1 cellular context compared by ENCODE assay signal in the genomic region with DNA sequence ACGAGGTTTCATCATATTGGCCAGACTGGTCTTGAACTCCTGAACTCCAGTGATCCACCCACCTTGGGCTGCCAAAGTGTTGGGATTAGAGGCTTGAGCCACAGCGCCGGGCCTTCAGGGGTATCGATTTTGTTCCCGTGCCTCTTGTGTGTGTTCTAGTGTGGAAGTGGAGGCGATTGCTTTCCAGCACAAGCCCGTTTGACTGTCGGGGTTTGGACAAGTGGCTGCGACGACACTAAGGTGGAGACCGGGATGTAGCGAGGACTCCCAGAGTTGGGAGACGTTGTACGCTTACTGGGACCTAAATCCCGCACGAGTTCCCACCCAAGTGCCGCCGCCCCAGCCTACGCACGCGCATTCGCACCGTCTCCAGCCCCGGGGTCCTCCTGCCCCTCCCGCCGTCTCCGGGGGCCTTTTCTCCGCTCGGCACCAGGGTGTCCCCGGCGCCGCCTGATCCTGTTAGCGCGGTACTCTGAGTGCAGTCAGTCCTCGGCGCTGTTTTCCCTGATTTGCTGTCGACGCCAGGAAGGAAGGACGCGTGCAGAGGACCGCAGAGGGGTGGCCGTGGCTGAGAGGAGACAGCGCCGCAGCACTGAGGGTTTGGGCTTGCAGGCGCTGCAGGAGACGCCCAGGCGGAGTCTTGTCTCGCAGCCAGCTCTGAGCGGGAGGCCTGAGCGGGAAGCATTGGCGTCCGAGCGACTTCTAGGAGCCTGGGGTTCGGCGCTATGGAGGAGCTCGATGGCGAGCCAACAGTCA.
A peak's percentile ranks its signal among the peaks of the same experiment; 100 is the strongest.
TF ChIP-seq lines count a peak whose summit lies in the region.

A gene with protein sequence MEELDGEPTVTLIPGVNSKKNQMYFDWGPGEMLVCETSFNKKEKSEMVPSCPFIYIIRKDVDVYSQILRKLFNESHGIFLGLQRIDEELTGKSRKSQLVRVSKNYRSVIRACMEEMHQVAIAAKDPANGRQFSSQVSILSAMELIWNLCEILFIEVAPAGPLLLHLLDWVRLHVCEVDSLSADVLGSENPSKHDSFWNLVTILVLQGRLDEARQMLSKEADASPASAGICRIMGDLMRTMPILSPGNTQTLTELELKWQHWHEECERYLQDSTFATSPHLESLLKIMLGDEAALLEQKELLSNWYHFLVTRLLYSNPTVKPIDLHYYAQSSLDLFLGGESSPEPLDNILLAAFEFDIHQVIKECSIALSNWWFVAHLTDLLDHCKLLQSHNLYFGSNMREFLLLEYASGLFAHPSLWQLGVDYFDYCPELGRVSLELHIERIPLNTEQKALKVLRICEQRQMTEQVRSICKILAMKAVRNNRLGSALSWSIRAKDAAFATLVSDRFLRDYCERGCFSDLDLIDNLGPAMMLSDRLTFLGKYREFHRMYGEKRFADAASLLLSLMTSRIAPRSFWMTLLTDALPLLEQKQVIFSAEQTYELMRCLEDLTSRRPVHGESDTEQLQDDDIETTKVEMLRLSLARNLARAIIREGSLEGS (plus strand): TSS at position 643 of the 756 bp plus-strand sequence. CDS start 83 bp downstream, at position 726.

TF ChIP-seq in K562, 482 proteins besides CTCF, POLR2A, EP300 and RAD21 (continued from another document and continues in another):
- TF ChIP-seq ZKSCAN3 (CRISPR knock-in tag; IDR thresholded peaks at IDR 0.05) (no peak), CBFB (CRISPR knock-in tag; IDR thresholded peaks at IDR 0.05) (no peak), ZNF23 (CRISPR knock-in tag; IDR thresholded peaks at IDR 0.05) (no peak), MBD2 (IDR thresholded peaks at IDR 0.05; ENCODE audit: borderline replicate concordance, low read depth) (peak; percentile 29), LARP7 (IDR thresholded peaks at IDR 0.05) (0 out of 2 replicates have a peak, but pooled peaks have one; percentile 1), MTA2 (IDR thresholded peaks at IDR 0.05; ENCODE audit: low read depth) (no peak), SRSF3 (IDR thresholded peaks at IDR 0.05; ENCODE audit: insufficient read depth, low read length) (no peak), PPARD (CRISPR knock-in tag; IDR thresholded peaks at IDR 0.05) (no peak), ZNF232 (CRISPR knock-in tag; IDR thresholded peaks at IDR 0.05) (no peak), HIVEP1 (CRISPR knock-in tag; IDR thresholded peaks at IDR 0.05) (no peak), JUN (IDR thresholded peaks at IDR 0.05; ENCODE audit: borderline replicate concordance, low read depth, low read length) (no peak; the same call in 1 of the 2 replicates), JUN (CRISPR knock-in tag; IDR thresholded peaks at IDR 0.05; ENCODE audit: borderline replicate concordance) (peak; percentile 69; the same call in 1 of the 2 replicates), RUNX1 (IDR thresholded peaks at IDR 0.05; ENCODE audit: low read depth) (peak; percentile 17; the same call in 1 of the 2 replicates), ZNF76 (CRISPR knock-in tag; IDR thresholded peaks at IDR 0.05; ENCODE audit: borderline replicate concordance) (peak; percentile 60; the same call in 1 of the 2 replicates), HNRNPUL1 (IDR thresholded peaks at IDR 0.05; ENCODE audit: low read length) (no peak), NFE2 (IDR thresholded peaks at IDR 0.05; ENCODE audit: low read depth) (peak; percentile 98), BRCA1 (IDR thresholded peaks at IDR 0.05) (no peak), BRCA1 (CRISPR knock-in tag; IDR thresholded peaks at IDR 0.05) (no peak), HNRNPK (IDR thresholded peaks at IDR 0.05; ENCODE audit: low read depth, low read length, poor library complexity, severe bottlenecking) (no peak), ZKSCAN1 (IDR thresholded peaks at IDR 0.05; ENCODE audit: low read depth, low read length) (0 out of 2 replicates have a peak, but pooled peaks have one; percentile 21)
- TF ChIP-seq, protein P1, sequence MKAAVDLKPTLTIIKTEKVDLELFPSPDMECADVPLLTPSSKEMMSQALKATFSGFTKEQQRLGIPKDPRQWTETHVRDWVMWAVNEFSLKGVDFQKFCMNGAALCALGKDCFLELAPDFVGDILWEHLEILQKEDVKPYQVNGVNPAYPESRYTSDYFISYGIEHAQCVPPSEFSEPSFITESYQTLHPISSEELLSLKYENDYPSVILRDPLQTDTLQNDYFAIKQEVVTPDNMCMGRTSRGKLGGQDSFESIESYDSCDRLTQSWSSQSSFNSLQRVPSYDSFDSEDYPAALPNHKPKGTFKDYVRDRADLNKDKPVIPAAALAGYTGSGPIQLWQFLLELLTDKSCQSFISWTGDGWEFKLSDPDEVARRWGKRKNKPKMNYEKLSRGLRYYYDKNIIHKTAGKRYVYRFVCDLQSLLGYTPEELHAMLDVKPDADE (conservative IDR thresholded peaks at IDR 0.05; ENCODE audit: control insufficient read depth, low read depth, low read length) = no peak
- TF ChIP-seq, protein P2, sequence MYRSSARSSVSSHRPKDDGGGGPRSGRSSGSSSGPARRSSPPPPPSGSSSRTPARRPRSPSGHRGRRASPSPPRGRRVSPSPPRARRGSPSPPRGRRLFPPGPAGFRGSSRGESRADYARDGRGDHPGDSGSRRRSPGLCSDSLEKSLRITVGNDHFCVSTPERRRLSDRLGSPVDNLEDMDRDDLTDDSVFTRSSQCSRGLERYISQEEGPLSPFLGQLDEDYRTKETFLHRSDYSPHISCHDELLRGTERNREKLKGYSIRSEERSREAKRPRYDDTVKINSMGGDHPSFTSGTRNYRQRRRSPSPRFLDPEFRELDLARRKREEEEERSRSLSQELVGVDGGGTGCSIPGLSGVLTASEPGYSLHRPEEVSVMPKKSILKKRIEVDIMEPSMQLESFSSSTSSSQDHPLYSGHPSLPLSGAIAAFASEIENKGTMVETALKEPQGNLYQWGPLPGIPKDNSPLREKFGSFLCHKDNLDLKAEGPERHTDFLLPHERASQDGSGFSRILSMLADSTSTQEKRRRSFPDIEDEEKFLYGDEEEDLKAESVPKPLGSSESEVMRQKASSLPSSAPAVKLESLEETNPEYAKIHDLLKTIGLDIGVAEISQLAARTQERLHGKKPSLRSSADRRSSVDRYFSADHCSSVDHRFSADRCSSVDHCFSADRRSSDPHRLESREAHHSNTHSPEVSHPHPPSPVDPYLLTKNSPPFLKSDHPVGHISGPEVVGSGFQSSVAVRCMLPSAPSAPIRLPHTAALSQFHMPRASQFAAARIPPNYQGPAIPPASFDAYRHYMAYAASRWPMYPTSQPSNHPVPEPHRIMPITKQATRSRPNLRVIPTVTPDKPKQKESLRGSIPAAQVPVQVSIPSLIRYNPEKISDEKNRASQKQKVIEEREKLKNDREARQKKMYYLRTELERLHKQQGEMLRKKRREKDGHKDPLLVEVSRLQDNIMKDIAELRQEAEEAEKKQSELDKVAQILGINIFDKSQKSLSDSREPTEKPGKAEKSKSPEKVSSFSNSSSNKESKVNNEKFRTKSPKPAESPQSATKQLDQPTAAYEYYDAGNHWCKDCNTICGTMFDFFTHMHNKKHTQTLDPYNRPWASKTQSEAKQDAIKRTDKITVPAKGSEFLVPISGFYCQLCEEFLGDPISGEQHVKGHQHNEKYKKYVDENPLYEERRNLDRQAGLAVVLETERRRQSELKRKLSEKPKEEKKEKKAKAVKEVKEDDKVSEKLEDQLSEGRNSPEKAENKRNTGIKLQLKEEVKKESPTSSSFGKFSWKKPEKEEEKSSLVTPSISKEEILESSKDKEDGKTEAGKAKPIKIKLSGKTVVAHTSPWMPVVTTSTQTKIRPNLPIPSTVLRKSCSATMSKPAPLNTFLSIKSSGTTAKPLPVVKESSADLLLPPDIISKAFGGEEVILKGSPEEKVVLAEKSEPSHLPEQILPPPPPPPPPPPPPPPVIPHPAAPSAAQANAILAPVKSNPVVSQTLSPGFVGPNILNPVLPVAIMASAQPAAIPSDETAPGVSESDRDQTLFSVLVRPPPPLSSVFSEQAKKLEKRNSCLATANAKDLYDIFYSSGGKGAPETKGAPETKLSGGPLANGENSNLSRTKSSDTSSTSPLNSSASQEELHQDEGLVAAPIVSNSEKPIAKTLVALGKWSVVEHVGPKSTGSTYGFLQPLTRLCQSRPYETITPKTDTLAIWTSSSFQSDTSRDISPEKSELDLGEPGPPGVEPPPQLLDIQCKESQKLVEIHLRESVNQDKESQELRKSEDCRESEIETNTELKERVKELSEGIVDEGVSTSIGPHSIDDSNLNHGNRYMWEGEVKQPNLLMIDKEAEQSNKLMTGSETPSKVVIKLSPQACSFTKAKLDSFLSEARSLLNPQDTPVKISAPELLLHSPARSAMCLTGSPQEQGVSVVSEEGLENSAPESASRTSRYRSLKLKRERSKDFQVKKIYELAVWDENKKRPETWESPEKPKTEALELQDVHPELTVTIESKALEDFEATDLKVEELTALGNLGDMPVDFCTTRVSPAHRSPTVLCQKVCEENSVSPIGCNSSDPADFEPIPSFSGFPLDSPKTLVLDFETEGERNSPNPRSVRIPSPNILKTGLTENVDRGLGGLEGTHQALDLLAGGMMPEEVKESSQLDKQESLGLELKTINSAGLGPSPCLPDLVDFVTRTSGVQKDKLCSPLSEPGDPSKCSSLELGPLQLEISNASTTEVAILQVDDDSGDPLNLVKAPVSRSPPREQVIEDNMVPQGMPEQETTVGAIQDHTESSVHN (IDR thresholded peaks at IDR 0.05; ENCODE audit: borderline replicate concordance in 1 of 2, low read depth in 1 of 2) = no peak
- TF ChIP-seq, protein P3, sequence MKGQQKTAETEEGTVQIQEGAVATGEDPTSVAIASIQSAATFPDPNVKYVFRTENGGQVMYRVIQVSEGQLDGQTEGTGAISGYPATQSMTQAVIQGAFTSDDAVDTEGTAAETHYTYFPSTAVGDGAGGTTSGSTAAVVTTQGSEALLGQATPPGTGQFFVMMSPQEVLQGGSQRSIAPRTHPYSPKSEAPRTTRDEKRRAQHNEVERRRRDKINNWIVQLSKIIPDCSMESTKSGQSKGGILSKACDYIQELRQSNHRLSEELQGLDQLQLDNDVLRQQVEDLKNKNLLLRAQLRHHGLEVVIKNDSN (CRISPR knock-in tag; IDR thresholded peaks at IDR 0.05) = 0 out of 2 replicates have a peak, but pooled peaks have one; percentile 31
- TF ChIP-seq, protein P4, sequence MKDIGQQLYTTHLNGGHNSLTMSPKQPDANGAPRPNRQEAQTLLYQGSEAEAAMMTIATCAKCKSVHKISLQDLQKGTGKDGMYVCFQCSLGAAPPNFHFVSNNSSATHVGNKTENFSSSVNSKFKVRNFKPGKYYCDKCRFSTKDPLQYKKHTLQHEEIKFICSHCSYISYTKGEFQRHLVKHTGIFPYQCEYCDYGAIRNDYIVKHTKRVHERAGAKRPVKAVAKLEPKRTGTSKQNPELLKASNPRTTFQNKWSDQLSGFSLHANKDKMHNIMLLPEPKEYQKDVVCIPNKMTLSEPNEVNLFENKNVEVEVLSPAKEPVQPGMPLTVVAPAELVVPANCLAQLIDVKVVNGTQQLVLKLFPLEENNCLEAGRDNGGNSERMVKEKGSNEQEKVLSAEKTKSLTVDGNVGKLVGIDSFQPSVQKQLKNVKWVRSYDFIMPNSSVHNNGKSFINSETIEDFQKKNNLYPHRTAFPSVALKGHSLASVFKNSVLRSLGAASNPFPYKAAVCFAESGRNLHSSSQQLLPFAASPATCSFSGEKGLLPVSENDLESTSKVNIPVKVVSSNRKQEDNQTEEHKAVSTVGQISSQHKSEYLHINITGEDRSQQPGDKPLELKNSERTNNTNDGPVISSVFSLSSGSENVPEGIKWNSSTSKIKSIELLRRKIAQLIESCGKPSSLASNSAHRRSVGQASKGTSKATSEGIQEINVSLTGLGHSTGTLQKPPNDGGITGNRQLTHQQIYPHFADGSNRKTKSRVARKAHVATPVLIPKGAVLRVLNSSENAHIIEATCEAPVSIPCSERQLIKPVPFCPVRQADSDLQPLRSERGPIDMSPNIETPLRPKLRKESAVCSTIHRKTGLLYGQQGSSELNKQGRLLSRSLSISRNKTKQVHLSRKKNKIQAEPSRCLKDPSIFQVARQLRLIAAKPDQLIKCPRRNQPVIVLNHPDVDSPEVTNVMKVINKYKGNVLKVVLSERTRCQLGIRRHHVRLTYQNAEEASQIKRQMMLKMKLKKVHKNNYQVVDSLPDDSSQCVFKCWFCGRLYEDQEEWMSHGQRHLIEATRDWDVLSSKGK (CRISPR knock-in tag; IDR thresholded peaks at IDR 0.05) = no peak
- TF ChIP-seq, protein P5, sequence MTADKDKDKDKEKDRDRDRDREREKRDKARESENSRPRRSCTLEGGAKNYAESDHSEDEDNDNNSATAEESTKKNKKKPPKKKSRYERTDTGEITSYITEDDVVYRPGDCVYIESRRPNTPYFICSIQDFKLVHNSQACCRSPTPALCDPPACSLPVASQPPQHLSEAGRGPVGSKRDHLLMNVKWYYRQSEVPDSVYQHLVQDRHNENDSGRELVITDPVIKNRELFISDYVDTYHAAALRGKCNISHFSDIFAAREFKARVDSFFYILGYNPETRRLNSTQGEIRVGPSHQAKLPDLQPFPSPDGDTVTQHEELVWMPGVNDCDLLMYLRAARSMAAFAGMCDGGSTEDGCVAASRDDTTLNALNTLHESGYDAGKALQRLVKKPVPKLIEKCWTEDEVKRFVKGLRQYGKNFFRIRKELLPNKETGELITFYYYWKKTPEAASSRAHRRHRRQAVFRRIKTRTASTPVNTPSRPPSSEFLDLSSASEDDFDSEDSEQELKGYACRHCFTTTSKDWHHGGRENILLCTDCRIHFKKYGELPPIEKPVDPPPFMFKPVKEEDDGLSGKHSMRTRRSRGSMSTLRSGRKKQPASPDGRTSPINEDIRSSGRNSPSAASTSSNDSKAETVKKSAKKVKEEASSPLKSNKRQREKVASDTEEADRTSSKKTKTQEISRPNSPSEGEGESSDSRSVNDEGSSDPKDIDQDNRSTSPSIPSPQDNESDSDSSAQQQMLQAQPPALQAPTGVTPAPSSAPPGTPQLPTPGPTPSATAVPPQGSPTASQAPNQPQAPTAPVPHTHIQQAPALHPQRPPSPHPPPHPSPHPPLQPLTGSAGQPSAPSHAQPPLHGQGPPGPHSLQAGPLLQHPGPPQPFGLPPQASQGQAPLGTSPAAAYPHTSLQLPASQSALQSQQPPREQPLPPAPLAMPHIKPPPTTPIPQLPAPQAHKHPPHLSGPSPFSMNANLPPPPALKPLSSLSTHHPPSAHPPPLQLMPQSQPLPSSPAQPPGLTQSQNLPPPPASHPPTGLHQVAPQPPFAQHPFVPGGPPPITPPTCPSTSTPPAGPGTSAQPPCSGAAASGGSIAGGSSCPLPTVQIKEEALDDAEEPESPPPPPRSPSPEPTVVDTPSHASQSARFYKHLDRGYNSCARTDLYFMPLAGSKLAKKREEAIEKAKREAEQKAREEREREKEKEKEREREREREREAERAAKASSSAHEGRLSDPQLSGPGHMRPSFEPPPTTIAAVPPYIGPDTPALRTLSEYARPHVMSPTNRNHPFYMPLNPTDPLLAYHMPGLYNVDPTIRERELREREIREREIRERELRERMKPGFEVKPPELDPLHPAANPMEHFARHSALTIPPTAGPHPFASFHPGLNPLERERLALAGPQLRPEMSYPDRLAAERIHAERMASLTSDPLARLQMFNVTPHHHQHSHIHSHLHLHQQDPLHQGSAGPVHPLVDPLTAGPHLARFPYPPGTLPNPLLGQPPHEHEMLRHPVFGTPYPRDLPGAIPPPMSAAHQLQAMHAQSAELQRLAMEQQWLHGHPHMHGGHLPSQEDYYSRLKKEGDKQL (CRISPR knock-in tag; IDR thresholded peaks at IDR 0.05; ENCODE audit: borderline replicate concordance) = no peak
- TF ChIP-seq, protein P6, sequence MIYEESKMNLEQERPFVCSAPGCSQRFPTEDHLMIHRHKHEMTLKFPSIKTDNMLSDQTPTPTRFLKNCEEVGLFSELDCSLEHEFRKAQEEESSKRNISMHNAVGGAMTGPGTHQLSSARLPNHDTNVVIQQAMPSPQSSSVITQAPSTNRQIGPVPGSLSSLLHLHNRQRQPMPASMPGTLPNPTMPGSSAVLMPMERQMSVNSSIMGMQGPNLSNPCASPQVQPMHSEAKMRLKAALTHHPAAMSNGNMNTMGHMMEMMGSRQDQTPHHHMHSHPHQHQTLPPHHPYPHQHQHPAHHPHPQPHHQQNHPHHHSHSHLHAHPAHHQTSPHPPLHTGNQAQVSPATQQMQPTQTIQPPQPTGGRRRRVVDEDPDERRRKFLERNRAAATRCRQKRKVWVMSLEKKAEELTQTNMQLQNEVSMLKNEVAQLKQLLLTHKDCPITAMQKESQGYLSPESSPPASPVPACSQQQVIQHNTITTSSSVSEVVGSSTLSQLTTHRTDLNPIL (CRISPR knock-in tag; IDR thresholded peaks at IDR 0.05) = no peak
